In genomic region chr15:78075490-78076230, GRCh38 we compare ENCODE assay signal across 8 cellular contexts. TPM values are rescaled to one million over a fixed set of nuclear protein-coding genes. Genes with fewer than 3 reads are reported as not detected.
DNase-seq lines count a peak whose midpoint lies in the region; ATAC-seq, FAIRE-seq and TF ChIP-seq lines count a peak whose summit lies in the region.

No MANE protein-coding gene starts in this region.

- H3K4me1 ChIP-seq in K562 (replicated peaks in 1 of 2; ENCODE audit: control insufficient read depth in 2 of 2, insufficient read depth in 2 of 2, low read length in 2 of 2) = peaks cover 10 to 17% of the 10 kb centered on the region in 2 experiments; a peak in 3 of 5 replicates
- H3K4me1 ChIP-seq in skeletal muscle tissue (ENCODE audit: control insufficient read depth in 3 of 3, insufficient read depth in 3 of 3, low read length in 3 of 3) = peaks cover 16 to 38% (median 36%) of the 10 kb centered on the region in 3 donors

- H3K79me2 ChIP-seq in K562 (ENCODE audit: control insufficient read depth, insufficient read depth, low read length) = peaks cover 10% of the 10 kb centered on the region; the same call in 2 of the 3 replicates

- H3K36me3 ChIP-seq in K562 (ENCODE audit: control insufficient read depth, insufficient read depth, low read length) (no peaks in the 10 kb centered on the region), skeletal muscle tissue (ENCODE audit: control insufficient read depth in 3 of 3, insufficient read depth in 3 of 3, low read length in 3 of 3) (no peaks in the 10 kb centered on the region)

- H3K4me3 ChIP-seq in K562 (no peak overlapping the region), skeletal muscle tissue (ENCODE audit: low read length in 3 of 3) (peak overlapping the region; percentile 56 to 84 (median 79))

- H2AFZ ChIP-seq in K562 (ENCODE audit: low read depth, low read length) = no peak overlapping the region

- no peak for TF ChIP-seq POLR2A in K562 (conservative IDR thresholded peaks at IDR 0.05)

- no peak for TF ChIP-seq CTCF in K562 (IDR thresholded peaks at IDR 0.05 in 2 of 3, conservative IDR thresholded peaks at IDR 0.05 in 1 of 3; ENCODE audit: insufficient read depth in 2 of 3, low read depth in 1 of 3, low read length in 3 of 3)

- POLR2A ChIA-PET in K562 (lab: Yijun Ruan, JAX) = interaction anchor here (1.0 kb wide), 1 partner anchor 10 kb away, joined by 3 read pairs; no protein-coding TSS in a partner anchor

- H3K9ac ChIP-seq in K562 (ENCODE audit: insufficient read depth in 1 of 2, low read depth in 2 of 2, low read length in 2 of 2) = peak overlapping the region in 1 of 2 experiments; percentile 20; a peak in 1 of 4 replicates
- H3K9ac ChIP-seq in skeletal muscle tissue (ENCODE audit: low read depth in 1 of 3, low read length in 3 of 3) = peak overlapping the region; percentile 34 to 80 (median 54)

- in situ Hi-C loops in K562 (cut with MboI) = no loop called here

- H3K9me3 ChIP-seq in K562 (replicated peaks; ENCODE audit: control insufficient read depth, insufficient read depth, low read depth, low read length) (no peaks in the 10 kb centered on the region), skeletal muscle tissue (ENCODE audit: control insufficient read depth in 3 of 3, low read length in 3 of 3) (no peaks in the 10 kb centered on the region)

- WGBS in K562 (ENCODE audit: insufficient coverage, low coverage, missing lambda C conversion rate) = 56% methylated on average over 7 of the region's 7 CpGs

- H3K4me2 ChIP-seq in K562 (ENCODE audit: insufficient read depth, low read length) = peak overlapping the region; percentile 35; the same call in 1 of the 2 replicates

- peak; percentile 11 for FAIRE-seq in G401.6 (lab: Jason Lieb, UNC)
- no peak for FAIRE-seq in K562 (lab: Jason Lieb, UNC)

- intact Hi-C loops in K562 (cut with micrococcal nuclease) = no loop called here

- no peak for TF ChIP-seq EP300 in K562 (IDR thresholded peaks at IDR 0.05; ENCODE audit: low read length)

- TSS peak; percentile 43 for BruUV-seq in K562 (replicated peaks; lab: Mats Ljungman, UMichigan)

- H4K20me1 ChIP-seq in K562 (replicated peaks; ENCODE audit: control insufficient read depth, insufficient read depth, low read length) = peaks cover 9% of the 10 kb centered on the region

- no peaks in the 10 kb centered on the region for H3K9me1 ChIP-seq in K562 (ENCODE audit: control insufficient read depth, insufficient read depth, low read length)

- TF ChIP-seq RAD21 in K562 (CRISPR knock-in tag; conservative IDR thresholded peaks at IDR 0.05 in 1 of 2, IDR thresholded peaks at IDR 0.05 in 1 of 2) = no peak

- DNase-seq in NCI-H1694 treated with DMSO at 0.1 percent for 48 hours (lab: John Stamatoyannopoulos, UW) (peak; percentile 24), K562 (ENCODE audit: extremely low read depth in 1 of 4, low spot score in 3 of 4) (no peak), iPS-NIHi11 (ENCODE audit: low spot score) (peak; percentile 46), Ammon's horn (ENCODE audit: low spot score) (no peak), NOMO-1 treated with DMSO at 0.1 percent for 48 hours (lab: John Stamatoyannopoulos, UW; ENCODE audit: unreplicated experiment) (no peak)

- CTCF ChIA-PET in K562 (lab: Yijun Ruan, JAX; ENCODE audit: low intra/inter-chr PET ratio) = no interaction called here

- H3K27ac ChIP-seq in K562 (ENCODE audit: extremely low read depth, low read depth, low read length) (no peak overlapping the region), skeletal muscle tissue (ENCODE audit: low read depth, low read length) (peak overlapping the region; percentile 75)

- 0 out of 3 replicates have a peak, but pooled peaks have one; percentile 13 for ATAC-seq in K562
- no peak for ATAC-seq in GM21367 (IDR thresholded peaks at IDR 0.05; ENCODE audit: unreplicated experiment)

- H3K27me3 ChIP-seq in K562 (ENCODE audit: control insufficient read depth in 2 of 2, insufficient read depth in 2 of 2, low read length in 2 of 2) (no peaks in the 10 kb centered on the region), skeletal muscle tissue (ENCODE audit: control insufficient read depth in 3 of 3, insufficient read depth in 3 of 3, low read length in 3 of 3) (no peaks in the 10 kb centered on the region)

TF ChIP-seq in K562, 482 proteins besides CTCF, POLR2A, EP300 and RAD21 (continues in another document):
- TF ChIP-seq PML (IDR thresholded peaks at IDR 0.05; ENCODE audit: low read length) = no peak
- no peak for TF ChIP-seq ATF6 (CRISPR knock-in tag; IDR thresholded peaks at IDR 0.05)
- no peak for TF ChIP-seq BRF1 (IDR thresholded peaks at IDR 0.05; ENCODE audit: borderline replicate concordance, extremely low read depth, insufficient read length)
- TF ChIP-seq MAFK (IDR thresholded peaks at IDR 0.05; ENCODE audit: low read length) = peak; percentile 96

RNA-seq across cellular contexts. Expression of gene TBC1D2B, which starts 1.9 kb away (rescaled TPM):
- total RNA-seq in K562 (2011; cell fraction: chromatin; rRNA removed; ENCODE audit: low replicate concordance) = 51.5 and 55.8 TPM in 2 replicates
- 24.0 and 27.9 TPM in 2 replicates for total RNA-seq in K562 (2011; cell fraction: nucleolus; rRNA removed)
- 23.0 and 24.5 TPM in 2 replicates for total RNA-seq in K562 (2011; cell fraction: nucleoplasm; rRNA removed)
- total RNA-seq in K562 (2014; rRNA removed) (5.1 and 6.2 TPM in 2 replicates), K562 (2014; rRNA removed; fragmentation: Illumina TruSeq; extraction: Trizol) (8.9 and 9.3 TPM in 2 replicates), K562 (2015; rRNA removed; fragmentation: Illumina TruSeq; extraction: Trizol) (7.8 and 8.9 TPM in 2 replicates), K562 (2021) (10.1 and 10.7 TPM in 2 replicates), skeletal muscle tissue (30.3 TPM)
- polyA plus RNA-seq in K562 (2011; rRNA removed) (13.7 and 16.3 TPM in 2 replicates), K562 (2014; fragmentation: Illumina TruSeq; extraction: Trizol) (7.7 and 9.2 TPM in 2 replicates), K562 (2014; fragmentation: Nextera tagmentation; extraction: Ambion mirVana) (under 1 TPM; 0.15 to 0.48 TPM), K562 (2014; rRNA removed) (6.5 and 6.9 TPM in 2 replicates)
- 9.0 and 12.5 TPM in 2 replicates for polyA plus RNA-seq in K562 (2011; cell fraction: cytosol; rRNA removed)
- polyA plus RNA-seq in K562 (2011; cell fraction: nucleus; rRNA removed) = 28.9 and 35.0 TPM in 2 replicates
- 5.8 and 15.9 TPM in 2 replicates for polyA plus RNA-seq in K562 (2012)
- polyA minus RNA-seq in K562 (2011; rRNA and poly(A)+ RNA removed) = 10.0 and 13.7 TPM in 2 replicates
- polyA minus RNA-seq in K562 (2011; cell fraction: cytosol; rRNA and poly(A)+ RNA removed) = 5.5 and 8.6 TPM in 2 replicates
- polyA minus RNA-seq in K562 (2011; cell fraction: nucleus; rRNA and poly(A)+ RNA removed) = 7.5 and 11.8 TPM in 2 replicates

RNA-seq across cellular contexts. Expression of gene SH2D7, which starts 16.7 kb away (rescaled TPM):
- total RNA-seq in K562 (2011; cell fraction: chromatin; rRNA removed; ENCODE audit: low replicate concordance) = not detected in 2 replicates
- total RNA-seq in K562 (2011; cell fraction: nucleolus; rRNA removed) = not detected in 2 replicates
- not detected in 2 replicates for total RNA-seq in K562 (2011; cell fraction: nucleoplasm; rRNA removed)
- not detected in 2 replicates for total RNA-seq in K562 (2014; rRNA removed)
- not detected in 2 replicates for total RNA-seq in K562 (2014; rRNA removed; fragmentation: Illumina TruSeq; extraction: Trizol)
- not detected in 2 replicates for total RNA-seq in K562 (2015; rRNA removed; fragmentation: Illumina TruSeq; extraction: Trizol)
- not detected in 2 replicates for total RNA-seq in K562 (2021)
- polyA plus RNA-seq in K562 (2011; rRNA removed) = not detected in 2 replicates
- polyA plus RNA-seq in K562 (2011; cell fraction: cytosol; rRNA removed) = not detected in 2 replicates
- polyA plus RNA-seq in K562 (2011; cell fraction: nucleus; rRNA removed) = not detected in 2 replicates
- polyA plus RNA-seq in K562 (2012) = 0.10 and 0.19 TPM in 2 replicates
- not detected in 2 replicates for polyA plus RNA-seq in K562 (2014; fragmentation: Illumina TruSeq; extraction: Trizol)
- polyA plus RNA-seq in K562 (2014; fragmentation: Nextera tagmentation; extraction: Ambion mirVana) = not detected
- not detected in 2 replicates for polyA plus RNA-seq in K562 (2014; rRNA removed)
- not detected in 2 replicates for polyA minus RNA-seq in K562 (2011; rRNA and poly(A)+ RNA removed)
- polyA minus RNA-seq in K562 (2011; cell fraction: cytosol; rRNA and poly(A)+ RNA removed) = not detected in 2 replicates
- not detected in 2 replicates for polyA minus RNA-seq in K562 (2011; cell fraction: nucleus; rRNA and poly(A)+ RNA removed)
- total RNA-seq in skeletal muscle tissue = not detected

RNA-seq across cellular contexts. Expression of gene CIB2, which starts 55.6 kb away (rescaled TPM):
- total RNA-seq in K562 (2011; cell fraction: chromatin; rRNA removed; ENCODE audit: low replicate concordance) = 3.8 and 11.9 TPM in 2 replicates
- total RNA-seq in K562 (2011; cell fraction: nucleolus; rRNA removed) = 7.2 and 9.5 TPM in 2 replicates
- 8.9 and 12.3 TPM in 2 replicates for total RNA-seq in K562 (2011; cell fraction: nucleoplasm; rRNA removed)
- 22.4 and 33.3 TPM in 2 replicates for total RNA-seq in K562 (2014; rRNA removed)
- total RNA-seq in K562 (2014; rRNA removed; fragmentation: Illumina TruSeq; extraction: Trizol) = 12.5 and 15.9 TPM in 2 replicates
- total RNA-seq in K562 (2015; rRNA removed; fragmentation: Illumina TruSeq; extraction: Trizol) = 18.5 and 19.6 TPM in 2 replicates
- 18.3 and 22.9 TPM in 2 replicates for total RNA-seq in K562 (2021)
- 37.4 and 38.2 TPM in 2 replicates for polyA plus RNA-seq in K562 (2011; rRNA removed)
- 28.4 and 32.0 TPM in 2 replicates for polyA plus RNA-seq in K562 (2011; cell fraction: cytosol; rRNA removed)
- polyA plus RNA-seq in K562 (2011; cell fraction: nucleus; rRNA removed) = 12.9 and 15.3 TPM in 2 replicates
- polyA plus RNA-seq in K562 (2012) = 19.3 and 45.7 TPM in 2 replicates
- 27.3 and 32.7 TPM in 2 replicates for polyA plus RNA-seq in K562 (2014; fragmentation: Illumina TruSeq; extraction: Trizol)
- 1 to 10 TPM; 1.5 to 2.0 TPM for polyA plus RNA-seq in K562 (2014; fragmentation: Nextera tagmentation; extraction: Ambion mirVana)
- 19.4 and 26.5 TPM in 2 replicates for polyA plus RNA-seq in K562 (2014; rRNA removed)
- polyA minus RNA-seq in K562 (2011; rRNA and poly(A)+ RNA removed) = 42.4 and 47.1 TPM in 2 replicates
- polyA minus RNA-seq in K562 (2011; cell fraction: cytosol; rRNA and poly(A)+ RNA removed) = 15.1 and 20.0 TPM in 2 replicates
- 3.0 and 4.3 TPM in 2 replicates for polyA minus RNA-seq in K562 (2011; cell fraction: nucleus; rRNA and poly(A)+ RNA removed)
- 6.3 TPM for total RNA-seq in skeletal muscle tissue

Comparison
In these comparisons a context has a peak if more than half of its experiments do, and no peak if none do; other contexts are left out.
1. DNase-seq: peak in NCI-H1694 treated with DMSO at 0.1 percent for 48 hours (single experiment) and iPS-NIHi11 (single experiment); none in K562 (0 of 4), Ammon's horn (single experiment) and NOMO-1 treated with DMSO at 0.1 percent for 48 hours (single experiment).